21 cellular contexts compared by ENCODE assay signal in the genomic region with DNA sequence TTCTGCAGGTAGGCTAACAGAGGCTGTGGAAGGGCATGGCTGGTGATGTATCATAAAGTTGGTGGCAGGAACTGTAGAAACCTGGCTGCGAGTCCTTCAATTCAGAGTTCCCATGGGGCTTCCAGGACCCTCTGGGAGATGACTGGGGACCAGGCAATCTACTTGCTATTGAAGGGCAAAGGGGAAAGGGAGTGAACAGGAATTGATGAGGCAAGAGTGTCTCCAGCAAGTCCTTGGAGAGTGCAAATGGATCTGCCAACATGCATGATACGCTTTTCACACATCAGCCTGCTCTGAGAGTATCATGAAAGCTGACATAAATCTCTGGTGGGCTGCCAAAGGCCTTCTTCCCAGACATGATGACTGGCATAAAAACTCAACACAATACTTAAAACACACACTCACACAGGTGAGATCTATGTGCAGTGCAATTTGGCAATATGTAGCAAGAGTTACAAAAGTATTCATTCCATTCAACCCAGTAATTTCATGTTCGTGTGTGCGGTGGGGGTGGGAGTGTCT.
"Had no signal": no experiment of that assay in that cellular context is flagged by ENCODE, and none has a peak within 500 bp of the region (broad histone marks: within the 10 kb centered on the region; RNA-seq: fewer than 3 reads in every experiment).

No MANE protein-coding gene starts in this region.

- H3K36me3 ChIP-seq: MG63 had no signal

- H3K4me3 ChIP-seq: MG63 had no signal

- H3K27me3 ChIP-seq: MG63 had no signal

- H3K9ac ChIP-seq: SK-N-SH had no signal

- DNase-seq: IMR-90, Karpas-422, KG1, NCI-H1092, NCI-H1105 treated with DMSO at 0.1 percent for 48 hours, NCI-H1417 treated with DMSO at 0.1 percent for 48 hours, NCI-H146, NCI-H1694 treated with DMSO at 0.1 percent for 48 hours, NCI-H1930, NCI-H2081, NCI-H2107, NCI-H2227 treated with DMSO at 0.1 percent for 48 hours, NCI-H524, NCI-H69, NCI-H774, PC-3, SHP77, SK-N-SH had no signal

- H3K9me3 ChIP-seq: MG63, SK-N-SH had no signal

- ATAC-seq: Panc1, PC-3 had no signal

- H3K27ac ChIP-seq: RWPE1 had no signal

- H3K4me2 ChIP-seq: SK-N-SH had no signal
